ENCODE assay signal across 18 cellular contexts in genomic region chr15:63908986-63909385, GRCh38.
DNase-seq lines count a peak whose midpoint lies in the region; ATAC-seq and TF ChIP-seq lines count a peak whose summit lies in the region.
"Had no signal": no experiment of that assay in that cellular context is flagged by ENCODE, and none has a peak within 500 bp of the region (broad histone marks: within the 10 kb centered on the region; RNA-seq: fewer than 3 reads in every experiment).

No MANE protein-coding gene starts in this region.

- no peaks in the 10 kb centered on the region for H3K4me1 Mint-ChIP-seq in MCF 10A (ENCODE audit: insufficient read depth, unreplicated experiment)
- peaks cover 23% of the 10 kb centered on the region for H3K4me1 Mint-ChIP-seq in endothelial cell (ENCODE audit: unreplicated experiment)

- H3K4me1 ChIP-seq in breast epithelium (peaks cover 0 to 10% of the 10 kb centered on the region in 2 donors), RWPE2 (ENCODE audit: insufficient read depth, poor library complexity, severe bottlenecking) (peaks cover 13% of the 10 kb centered on the region)

- no peak for TF ChIP-seq POLR2A in breast epithelium (IDR thresholded peaks at IDR 0.05)

- H3K9me3 Mint-ChIP-seq in MCF 10A (ENCODE audit: unreplicated experiment), result no peaks in the 10 kb centered on the region
- no peaks in the 10 kb centered on the region for H3K9me3 Mint-ChIP-seq in endothelial cell (ENCODE audit: unreplicated experiment)
- H3K9me3 Mint-ChIP-seq: naive B cell, type B pancreatic cell had no signal

- intact Hi-C loops in breast epithelium (cut with DNase I; ENCODE audit: low total_unique reads) (no loop called here), MCF 10A (cut with micrococcal nuclease) (no loop called here)

- no peaks in the 10 kb centered on the region for H3K9me3 ChIP-seq in breast epithelium
- no peaks in the 10 kb centered on the region for H3K9me3 ChIP-seq in RWPE2 (ENCODE audit: severe bottlenecking)
- H3K9me3 ChIP-seq: esophagus muscularis mucosa, left lung had no signal

- DNase-seq in breast epithelium (ENCODE audit: low spot score in 2 of 2) (peak in 1 of 2 donors; percentile 44), MCF 10A (ENCODE audit: unreplicated experiment) (no peak), RWPE2 (ENCODE audit: low spot score) (no peak), foreskin melanocyte (peak; percentile 77), endothelial cell (ENCODE audit: low spot score) (no peak), HPDE6-E6E7 (ENCODE audit: extremely low spot score) (no peak), NCI-H1930 (lab: John Stamatoyannopoulos, UW) (no peak)
- DNase-seq in central memory CD4-positive, alpha-beta T cell, result no peak
- DNase-seq: activated CD4-positive, alpha-beta T cell treated with anti-CD3 and anti-CD28 coated beads for 48 hours; left lung; naive B cell; NCI-H1694; NCI-H774; SHP77; stimulated activated CD8-positive, alpha-beta memory T cell treated with anti-CD3 and anti-CD28 coated beads, Interleukin-4, amount 100 ng/mL, for 48 hours; T1000 had no signal

- H3K27me3 ChIP-seq in breast epithelium (no peaks in the 10 kb centered on the region), RWPE2 (ENCODE audit: insufficient read depth, poor library complexity, severe bottlenecking) (no peaks in the 10 kb centered on the region)
- H3K27me3 ChIP-seq: esophagus muscularis mucosa, left lung had no signal

- H3K27ac Mint-ChIP-seq in MCF 10A (ENCODE audit: low read depth, unreplicated experiment), result no peak overlapping the region
- no peak overlapping the region for H3K27ac Mint-ChIP-seq in endothelial cell (ENCODE audit: unreplicated experiment)
- H3K27ac Mint-ChIP-seq: type B pancreatic cell had no signal

- H3K27ac ChIP-seq in breast epithelium (peak overlapping the region; percentile 10 to 48), RWPE2 (ENCODE audit: poor library complexity, severe bottlenecking) (peak overlapping the region; percentile 45)
- H3K27ac ChIP-seq: left lung had no signal

- H3K4me3 Mint-ChIP-seq in MCF 10A (ENCODE audit: unreplicated experiment) (no peak overlapping the region), endothelial cell (ENCODE audit: unreplicated experiment) (no peak overlapping the region)
- H3K4me3 Mint-ChIP-seq: naive B cell, type B pancreatic cell had no signal

- H3K36me3 ChIP-seq in breast epithelium, result no peaks in the 10 kb centered on the region
- no peaks in the 10 kb centered on the region for H3K36me3 ChIP-seq in RWPE2 (ENCODE audit: low read depth)
- H3K36me3 ChIP-seq: left lung had no signal

- no peak overlapping the region for H3K4me3 ChIP-seq in breast epithelium
- H3K4me3 ChIP-seq in RWPE2 (ENCODE audit: severe bottlenecking), result no peak overlapping the region
- H3K4me3 ChIP-seq: esophagus muscularis mucosa, left lung had no signal

- ATAC-seq in RWPE2 (ENCODE audit: low read depth), result peak; percentile 49

- no peak for TF ChIP-seq CTCF in breast epithelium (IDR thresholded peaks at IDR 0.05)
- TF ChIP-seq CTCF in MCF 10A (IDR thresholded peaks at IDR 0.05; ENCODE audit: unreplicated experiment), result no peak
- no peak for TF ChIP-seq CTCF in RWPE2 (IDR thresholded peaks at IDR 0.05; ENCODE audit: poor library complexity, severe bottlenecking)
- TF ChIP-seq CTCF in endothelial cell (IDR thresholded peaks at IDR 0.05; ENCODE audit: unreplicated experiment), result no peak

- no TSS peak for BruUV-seq in MCF 10A (replicated peaks; lab: Mats Ljungman, UMichigan)

- no peaks in the 10 kb centered on the region for H3K27me3 Mint-ChIP-seq in MCF 10A (ENCODE audit: insufficient read depth, unreplicated experiment)
- H3K27me3 Mint-ChIP-seq in endothelial cell (ENCODE audit: unreplicated experiment), result no peaks in the 10 kb centered on the region
- H3K27me3 Mint-ChIP-seq: naive B cell had no signal

- CTCF ChIA-PET in MCF 10A (lab: Yijun Ruan, JAX), result interaction anchor here (0.6 to 1.2 kb wide), 5 partner anchors 20 to 1572 kb away, joined by 3 to 6 read pairs (median 4); partner anchors contain the start of gene DAPK2

- POLR2A ChIA-PET in MCF 10A (lab: Yijun Ruan, JAX), result interaction anchor here (0.6 to 1.6 kb wide), 2 partner anchors 21 to 973 kb away, joined by 3 read pairs; no protein-coding TSS in a partner anchor

- H3K36me3 Mint-ChIP-seq in MCF 10A (ENCODE audit: insufficient read depth, unreplicated experiment) (no peaks in the 10 kb centered on the region), endothelial cell (ENCODE audit: low read depth, unreplicated experiment) (no peaks in the 10 kb centered on the region)
- H3K36me3 Mint-ChIP-seq: naive B cell, type B pancreatic cell had no signal
